1 cellular context compared by ENCODE assay signal in genomic region chr13:80276371-80277289, GRCh38.
TF ChIP-seq lines count a peak whose summit lies in the region.

No MANE protein-coding gene starts in this region.

TF ChIP-seq in HepG2, 621 proteins besides CTCF, POLR2A, EP300 and RAD21 (continued from another document):
- TF ChIP-seq PLSCR1 (CRISPR knock-in tag; IDR thresholded peaks at IDR 0.05; ENCODE audit: borderline replicate concordance) (no peak), MXD3 (CRISPR knock-in tag; IDR thresholded peaks at IDR 0.05) (no peak), ZNF234 (CRISPR knock-in tag; conservative IDR thresholded peaks at IDR 0.05) (no peak), SNAPC4 (CRISPR knock-in tag; IDR thresholded peaks at IDR 0.05) (no peak), CBX5 (CRISPR knock-in tag; IDR thresholded peaks at IDR 0.05; ENCODE audit: borderline replicate concordance) (no peak), FOXJ3 (CRISPR knock-in tag; IDR thresholded peaks at IDR 0.05; ENCODE audit: borderline replicate concordance) (no peak), ZBTB25 (CRISPR knock-in tag; IDR thresholded peaks at IDR 0.05) (no peak)
